ENCODE assay signal across 1 cellular context in genomic region chr4:186500721-186501304, GRCh38.
TF ChIP-seq lines count a peak whose summit lies in the region.

No MANE protein-coding gene starts in this region.

TF ChIP-seq in WTC11, 78 proteins besides CTCF, POLR2A, EP300 and RAD21 (continued from another document):
- TF ChIP-seq PREB (CRISPR knock-in tag; IDR thresholded peaks at IDR 0.05; ENCODE audit: borderline replicate concordance), result no peak
- TF ChIP-seq, protein P1, sequence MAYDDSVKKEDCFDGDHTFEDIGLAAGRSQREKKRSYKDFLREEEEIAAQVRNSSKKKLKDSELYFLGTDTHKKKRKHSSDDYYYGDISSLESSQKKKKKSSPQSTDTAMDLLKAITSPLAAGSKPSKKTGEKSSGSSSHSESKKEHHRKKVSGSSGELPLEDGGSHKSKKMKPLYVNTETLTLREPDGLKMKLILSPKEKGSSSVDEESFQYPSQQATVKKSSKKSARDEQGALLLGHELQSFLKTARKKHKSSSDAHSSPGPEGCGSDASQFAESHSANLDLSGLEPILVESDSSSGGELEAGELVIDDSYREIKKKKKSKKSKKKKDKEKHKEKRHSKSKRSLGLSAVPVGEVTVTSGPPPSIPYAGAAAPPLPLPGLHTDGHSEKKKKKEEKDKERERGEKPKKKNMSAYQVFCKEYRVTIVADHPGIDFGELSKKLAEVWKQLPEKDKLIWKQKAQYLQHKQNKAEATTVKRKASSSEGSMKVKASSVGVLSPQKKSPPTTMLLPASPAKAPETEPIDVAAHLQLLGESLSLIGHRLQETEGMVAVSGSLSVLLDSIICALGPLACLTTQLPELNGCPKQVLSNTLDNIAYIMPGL (CRISPR knock-in tag; IDR thresholded peaks at IDR 0.05), result no peak
